8 cellular contexts compared by ENCODE assay signal in genomic region chr16:89700100-89700648, GRCh38. TPM values are rescaled to one million over a fixed set of nuclear protein-coding genes. Genes with fewer than 3 reads are reported as not detected.
DNase-seq lines count a peak whose midpoint lies in the region; ATAC-seq lines count a peak whose summit lies in the region.

No MANE protein-coding gene starts in this region.

- peaks cover 32% of the 10 kb centered on the region for H3K4me1 ChIP-seq in effector memory CD4-positive, alpha-beta T cell (ENCODE audit: control insufficient read depth, insufficient read depth, low read length, poor library complexity, severe bottlenecking)

- peaks cover 10% of the 10 kb centered on the region for H3K36me3 ChIP-seq in effector memory CD4-positive, alpha-beta T cell (ENCODE audit: control insufficient read depth, insufficient read depth, low read length)

- ATAC-seq in GM19438 (IDR thresholded peaks at IDR 0.05; ENCODE audit: low read depth, unreplicated experiment): peak; percentile 37

- no peaks in the 10 kb centered on the region for H3K27me3 ChIP-seq in effector memory CD4-positive, alpha-beta T cell (replicated peaks; ENCODE audit: control insufficient read depth, insufficient read depth, low read length, poor library complexity, severe bottlenecking)

- DNase-seq in CD1c-positive myeloid dendritic cell (ENCODE audit: extremely low spot score) (peak; percentile 99), HT1080 (ENCODE audit: low read depth) (peak; percentile 96), NOMO-1 (lab: John Stamatoyannopoulos, UW; ENCODE audit: unreplicated experiment in 2 of 2) (peak; percentile 95 to 96), lung microvascular endothelial cell (ENCODE audit: low read depth in 2 of 2) (peak; percentile 98 to 99)
- peak; percentile 90 to 96 (median 95) for DNase-seq in activated CD8-positive, alpha-beta memory T cell treated with anti-CD3 and anti-CD28 coated beads for 48 hours (ENCODE audit: low read depth in 2 of 3, low spot score in 2 of 3)
- peak; percentile 92 to 98 (median 95) for DNase-seq in effector memory CD4-positive, alpha-beta T cell
- peak; percentile 96 to 99 (median 97) for DNase-seq in stimulated activated CD4-positive, alpha-beta T cell treated with anti-CD3 and anti-CD28 coated beads, TNF-alpha, amount 100 ng/mL, for 4 hours (ENCODE audit: low read depth in 3 of 3)

- H3K27ac ChIP-seq in effector memory CD4-positive, alpha-beta T cell (ENCODE audit: insufficient read depth, low read length, poor library complexity, severe bottlenecking): peak overlapping the region; percentile 85

- no peaks in the 10 kb centered on the region for H3K9me3 ChIP-seq in effector memory CD4-positive, alpha-beta T cell (ENCODE audit: control insufficient read depth, low read length)

- H3K4me3 ChIP-seq in effector memory CD4-positive, alpha-beta T cell (ENCODE audit: insufficient read depth, low read depth, low read length, poor library complexity, severe bottlenecking): peak overlapping the region; percentile 64

RNA-seq across cellular contexts. Expression of gene SPATA2L, which starts 1.3 kb away (rescaled TPM):
- 14.4 and 15.1 TPM in 2 replicates for total RNA-seq in HT1080 (2014; rRNA removed; shearing (Covaris generic))
- polyA plus RNA-seq in HT1080 (2015; cell fraction: cytosol; rRNA removed): 9.2 and 9.4 TPM in 2 replicates
- 9.8 and 10.1 TPM in 2 replicates for polyA plus RNA-seq in HT1080 (2015; cell fraction: nucleus; rRNA removed)
- total RNA-seq in lung microvascular endothelial cell: 8.1 and 10.1 TPM in 2 replicates

RNA-seq across cellular contexts. Expression of gene CDK10, which starts 13.7 kb away (rescaled TPM):
- total RNA-seq in HT1080 (2014; rRNA removed; shearing (Covaris generic)): 39.2 and 44.5 TPM in 2 replicates
- polyA plus RNA-seq in HT1080 (2015; cell fraction: cytosol; rRNA removed): 31.3 and 37.6 TPM in 2 replicates
- polyA plus RNA-seq in HT1080 (2015; cell fraction: nucleus; rRNA removed): 195 and 232 TPM in 2 replicates
- total RNA-seq in lung microvascular endothelial cell: 23.1 and 38.5 TPM in 2 replicates

RNA-seq across cellular contexts. Expression of gene VPS9D1, which starts 20.5 kb away (rescaled TPM):
- 13.4 and 16.0 TPM in 2 replicates for total RNA-seq in HT1080 (2014; rRNA removed; shearing (Covaris generic))
- 10.6 and 14.8 TPM in 2 replicates for polyA plus RNA-seq in HT1080 (2015; cell fraction: cytosol; rRNA removed)
- 27.4 and 33.7 TPM in 2 replicates for polyA plus RNA-seq in HT1080 (2015; cell fraction: nucleus; rRNA removed)
- 4.1 and 4.4 TPM in 2 replicates for total RNA-seq in lung microvascular endothelial cell

RNA-seq across cellular contexts. Expression of gene ZNF276, which starts 21.2 kb away (rescaled TPM):
- total RNA-seq in HT1080 (2014; rRNA removed; shearing (Covaris generic)): 14.8 and 17.6 TPM in 2 replicates
- 10.0 and 12.5 TPM in 2 replicates for polyA plus RNA-seq in HT1080 (2015; cell fraction: cytosol; rRNA removed)
- polyA plus RNA-seq in HT1080 (2015; cell fraction: nucleus; rRNA removed): 94.8 and 95.4 TPM in 2 replicates
- total RNA-seq in lung microvascular endothelial cell: 8.3 and 14.5 TPM in 2 replicates

RNA-seq across cellular contexts. Expression of gene SPATA33, which starts 42.5 kb away (rescaled TPM):
- total RNA-seq in HT1080 (2014; rRNA removed; shearing (Covaris generic)): 5.4 and 5.6 TPM in 2 replicates
- polyA plus RNA-seq in HT1080 (2015; cell fraction: cytosol; rRNA removed): 2.9 and 5.4 TPM in 2 replicates
- polyA plus RNA-seq in HT1080 (2015; cell fraction: nucleus; rRNA removed): 10.0 and 12.4 TPM in 2 replicates
- total RNA-seq in lung microvascular endothelial cell: 0.87 and 1.4 TPM in 2 replicates

Comparison
In these comparisons a context has a peak if more than half of its experiments do, and no peak if none do; other contexts are left out.
1. Peak in every context shown above with its lines: DNase-seq, ATAC-seq, H3K4me3 ChIP-seq and H3K27ac ChIP-seq.